19 cellular contexts compared by ENCODE assay signal in the genomic region with DNA sequence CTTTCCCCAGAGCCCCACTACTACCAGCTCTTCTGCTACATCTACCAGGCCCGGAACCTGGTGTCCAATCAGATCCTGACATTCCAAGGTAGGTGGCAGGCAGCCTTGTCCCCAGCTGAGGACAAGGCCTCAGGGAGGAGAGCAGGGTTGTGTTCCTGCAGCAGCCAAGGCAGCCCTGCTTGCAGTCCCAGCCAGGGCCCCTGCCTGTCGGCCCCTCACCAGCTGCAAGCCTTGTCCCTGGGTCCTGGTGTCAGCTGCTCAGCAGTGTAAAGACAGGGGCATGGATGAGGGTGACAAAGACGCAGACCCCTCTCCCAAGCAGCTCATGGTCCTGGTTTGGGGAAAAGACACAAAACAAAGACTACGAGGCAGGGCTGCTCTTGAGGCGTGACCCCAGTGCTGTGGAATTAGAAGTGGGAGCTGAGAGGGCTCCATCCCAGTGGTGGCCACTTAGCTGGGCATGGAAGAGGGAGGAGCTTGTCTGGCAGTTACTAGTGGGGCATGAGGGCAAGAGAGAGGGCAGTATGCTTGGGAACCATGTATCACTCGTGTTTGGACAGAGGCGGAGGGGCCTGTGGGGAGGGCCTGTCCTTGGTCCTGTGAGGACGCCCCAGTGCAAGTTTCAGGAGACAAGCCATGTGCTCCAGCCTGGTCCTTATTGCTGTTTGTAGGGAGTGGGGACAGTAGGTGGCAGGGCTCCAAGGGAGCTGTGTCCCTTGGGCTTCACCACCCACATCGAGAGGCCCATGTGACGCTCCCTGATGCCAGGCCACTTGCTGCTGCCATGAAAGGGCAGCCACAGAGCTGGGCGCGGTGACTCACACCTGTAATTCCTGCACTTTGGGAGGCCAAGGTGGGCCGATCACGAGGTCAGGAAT. TPM values are rescaled to one million over a fixed set of nuclear protein-coding genes. Genes with fewer than 3 reads are reported as not detected.
"Had no signal": no experiment of that assay in that cellular context is flagged by ENCODE, and none has a peak within 500 bp of the region (broad histone marks: within the 10 kb centered on the region; RNA-seq: fewer than 3 reads in every experiment).

No MANE protein-coding gene starts in this region.

- H3K9me3 ChIP-seq: neutrophil, stomach, testis had no signal

- H3K27me3 ChIP-seq: neutrophil, stomach, testis had no signal

- H3K4me1 ChIP-seq: stomach, testis had no signal

- FAIRE-seq: TTC549 had no signal

- H3K36me3 ChIP-seq: neutrophil, stomach had no signal

- H3K27ac ChIP-seq: epithelial cell of prostate, neutrophil, stomach, testis had no signal

- DNase-seq: activated CD4-positive, alpha-beta T cell treated with anti-CD3 and anti-CD28 coated beads for 48 hours; activated CD8-positive, alpha-beta memory T cell treated with anti-CD3 and anti-CD28 coated beads, Interleukin-2, amount 50 U/mL, for 48 hours; activated naive CD4-positive, alpha-beta T cell; activated T-cell treated with anti-CD3 and anti-CD28 coated beads, Interleukin-2, amount 50 U/mL, for 72 hours; anterior cingulate cortex; dermis blood vessel endothelial cell; effector memory CD8-positive, alpha-beta T cell; foreskin melanocyte; mammary epithelial cell; naive B cell; stimulated activated CD4-positive, alpha-beta T cell treated with anti-CD3 and anti-CD28 coated beads, Interleukin-1b, Interleukin-23, amount 100 ng/mL, for 48 hours; stomach; T-helper 2 cell; testis had no signal

- H3K4me3 ChIP-seq: stomach, testis had no signal

- ATAC-seq: activated T-cell treated with anti-CD3 and anti-CD28 coated beads, Interleukin-2, amount 50 U/mL, for 72 hours; effector memory CD8-positive, alpha-beta T cell; WTC11 had no signal

RNA-seq across cellular contexts. Expression of gene FER1L5, which starts 49.8 kb away (rescaled TPM):
- total RNA-seq: activated T-cell treated with anti-CD3 and anti-CD28 coated beads, Interleukin-2, amount 50 U/mL, for 72 hours; mononuclear cell had no signal
